Comparison of ENCODE assay signal across 10 cellular contexts in genomic region chr10:35420827-35421552, GRCh38.
DNase-seq lines count a peak whose midpoint lies in the region; TF ChIP-seq lines count a peak whose summit lies in the region.
"Had no signal": no experiment of that assay in that cellular context is flagged by ENCODE, and none has a peak within 500 bp of the region (broad histone marks: within the 10 kb centered on the region; RNA-seq: fewer than 3 reads in every experiment).

No MANE protein-coding gene starts in this region.

- H3K4me1 Mint-ChIP-seq in neural progenitor cell, result peaks cover 80% of the 10 kb centered on the region

- TF ChIP-seq POLR2A in esophagus muscularis mucosa (IDR thresholded peaks at IDR 0.05; ENCODE audit: low read depth), result no peak

- H3K4me1 ChIP-seq in cardiac muscle cell (ENCODE audit: low read depth) (peaks cover 41% of the 10 kb centered on the region), esophagus muscularis mucosa (peaks cover 61 to 96% (median 79%) of the 10 kb centered on the region in 4 donors), neural progenitor cell (peaks cover 36% of the 10 kb centered on the region)

- H3K4me3 ChIP-seq in cardiac muscle cell (no peak overlapping the region), esophagus muscularis mucosa (peak overlapping the region in 2 of 4 donors; percentile 2 to 24), neural progenitor cell (no peak overlapping the region)

- H4K20me1 ChIP-seq in neural progenitor cell (ENCODE audit: low read depth), result peaks cover 62% of the 10 kb centered on the region

- H3K36me3 Mint-ChIP-seq in neural progenitor cell, result no peaks in the 10 kb centered on the region

- intact Hi-C loops in cardiac septum (cut with DNase I), result no loop called here
- intact Hi-C loops in esophagus muscularis mucosa (cut with DNase I), result no loop called here

- H3K36me3 ChIP-seq in cardiac muscle cell, result no peaks in the 10 kb centered on the region
- H3K36me3 ChIP-seq in esophagus muscularis mucosa, result no peaks in the 10 kb centered on the region
- H3K36me3 ChIP-seq in neural progenitor cell, result no peaks in the 10 kb centered on the region

- no peak overlapping the region for H2AFZ ChIP-seq in neural progenitor cell (replicated peaks)

- no peaks in the 10 kb centered on the region for H3K27me3 ChIP-seq in cardiac muscle cell
- H3K27me3 ChIP-seq in esophagus muscularis mucosa, result no peaks in the 10 kb centered on the region
- H3K27me3 ChIP-seq in neural progenitor cell, result no peaks in the 10 kb centered on the region

- DNase-seq in cardiac muscle cell (ENCODE audit: low read depth in 1 of 2, low spot score in 1 of 2) (no peak), cardiac septum (ENCODE audit: low spot score) (no peak), esophagus muscularis mucosa (ENCODE audit: extremely low spot score) (no peak), neural progenitor cell (ENCODE audit: low spot score) (no peak), NCI-H1105 (lab: John Stamatoyannopoulos, UW) (no peak), A172 (ENCODE audit: low spot score) (no peak), KG1 (lab: John Stamatoyannopoulos, UW) (no peak)
- DNase-seq in NK-92 treated with Interleukin-12 subunit alpha and Interleukin-12 subunit beta, amount 100 ng/mL, for 24 hours (lab: John Stamatoyannopoulos, UW), result no peak
- DNase-seq: NCI-H2227 treated with DMSO at 0.1 percent for 48 hours had no signal

- H3K9me3 Mint-ChIP-seq in neural progenitor cell, result no peaks in the 10 kb centered on the region
- H3K9me3 Mint-ChIP-seq: stimulated activated naive CD8-positive, alpha-beta T cell treated with anti-CD3 and anti-CD28 coated beads, Interleukin-15, Interleukin-2, amounts not matched to agents 100 ng/mL and 50 ng/mL, for 24 hours had no signal

- H3F3A ChIP-seq in neural progenitor cell (ENCODE audit: low read depth), result peaks cover 10% of the 10 kb centered on the region

- peaks cover 9% of the 10 kb centered on the region for H3K27me3 Mint-ChIP-seq in neural progenitor cell (ENCODE audit: insufficient read depth, low read depth)
- H3K27me3 Mint-ChIP-seq: stimulated activated naive CD8-positive, alpha-beta T cell treated with anti-CD3 and anti-CD28 coated beads, Interleukin-15, Interleukin-2, amounts not matched to agents 100 ng/mL and 50 ng/mL, for 24 hours had no signal

- no peak overlapping the region for H3K9ac ChIP-seq in neural progenitor cell

- no peak overlapping the region for H3K4me2 ChIP-seq in neural progenitor cell

- H3K27ac Mint-ChIP-seq in neural progenitor cell, result peak overlapping the region; percentile 47
- H3K27ac Mint-ChIP-seq: stimulated activated naive CD8-positive, alpha-beta T cell treated with anti-CD3 and anti-CD28 coated beads, Interleukin-15, Interleukin-2, amounts not matched to agents 100 ng/mL and 50 ng/mL, for 24 hours had no signal

- no peak overlapping the region for H3K4me3 Mint-ChIP-seq in neural progenitor cell
- H3K4me3 Mint-ChIP-seq: stimulated activated naive CD8-positive, alpha-beta T cell treated with anti-CD3 and anti-CD28 coated beads, Interleukin-15, Interleukin-2, amounts not matched to agents 100 ng/mL and 50 ng/mL, for 24 hours had no signal

- H3K27ac ChIP-seq in cardiac muscle cell, result peak overlapping the region; percentile 20
- H3K27ac ChIP-seq in esophagus muscularis mucosa (replicated peaks in 1 of 4), result peak overlapping the region; percentile 75 to 80 (median 77)
- H3K27ac ChIP-seq in neural progenitor cell, result no peak overlapping the region

- peaks cover 97% of the 10 kb centered on the region for H3K79me2 ChIP-seq in neural progenitor cell (ENCODE audit: low read depth)

- 89% methylated on average over 11 of the region's 11 CpGs for WGBS in esophagus muscularis mucosa

- TF ChIP-seq CTCF in cardiac muscle cell (IDR thresholded peaks at IDR 0.05; ENCODE audit: low read depth, low read length), result no peak
- TF ChIP-seq CTCF in esophagus muscularis mucosa (IDR thresholded peaks at IDR 0.05), result no peak
- no peak for TF ChIP-seq CTCF in neural progenitor cell (IDR thresholded peaks at IDR 0.05)

- H3K9me3 ChIP-seq in cardiac muscle cell (ENCODE audit: low read depth) (no peaks in the 10 kb centered on the region), esophagus muscularis mucosa (no peaks in the 10 kb centered on the region), neural progenitor cell (ENCODE audit: low read depth) (no peaks in the 10 kb centered on the region)

- TF ChIP-seq EP300 in esophagus muscularis mucosa (IDR thresholded peaks at IDR 0.05), result no peak
